9 cellular contexts compared by ENCODE assay signal in genomic region chr1:227789042-227789880, GRCh38. TPM values are rescaled to one million over a fixed set of nuclear protein-coding genes. Genes with fewer than 3 reads are reported as not detected.
DNase-seq lines count a peak whose midpoint lies in the region; ATAC-seq and TF ChIP-seq lines count a peak whose summit lies in the region.
"Had no signal": no experiment of that assay in that cellular context is flagged by ENCODE, and none has a peak within 500 bp of the region (broad histone marks: within the 10 kb centered on the region; RNA-seq: fewer than 3 reads in every experiment).

No MANE protein-coding gene starts in this region.

- DNase-seq in GM13976 (ENCODE audit: low spot score) (peak; percentile 21), SK-N-MC (ENCODE audit: low read depth, low spot score) (no peak), fibroblast of peridontal ligament (ENCODE audit: extremely low read depth) (peak; percentile 34), gastrocnemius medialis (peak in 1 of 2 donors; percentile 38), midbrain (lab: John Stamatoyannopoulos, UW) (no peak), 8988T (no peak)

- no peaks in the 10 kb centered on the region for H3K9me3 ChIP-seq in SK-N-MC (ENCODE audit: low read depth, low read length)
- no peaks in the 10 kb centered on the region for H3K9me3 ChIP-seq in gastrocnemius medialis

- intact Hi-C loops in gastrocnemius medialis (cut with DNase I; ENCODE audit: low total_unique reads): loop anchor here (2.0 kb wide), 1 partner anchor 60 kb away; no protein-coding TSS in a partner anchor

- H3K27me3 ChIP-seq in gastrocnemius medialis: no peaks in the 10 kb centered on the region

- H3K4me3 ChIP-seq in SK-N-MC: peak overlapping the region; percentile 91
- peak overlapping the region in 1 of 4 donors; percentile 68 for H3K4me3 ChIP-seq in gastrocnemius medialis

- in situ Hi-C loops in GM13976 (cut with MboI; ENCODE audit: low sequenced_read_pairs, unreplicated experiment) (no loop called here), gastrocnemius medialis (cut with MboI; ENCODE audit: low sequenced_read_pairs in 4 of 4) (no loop called here)

- peak overlapping the region; percentile 63 for H3K9ac ChIP-seq in SK-N-MC (ENCODE audit: insufficient read length)

- H3K36me3 ChIP-seq in SK-N-MC (ENCODE audit: insufficient read depth, low read length) (no peaks in the 10 kb centered on the region), gastrocnemius medialis (no peaks in the 10 kb centered on the region)

- H3K4me1 ChIP-seq in gastrocnemius medialis: peaks cover 13 to 20% of the 10 kb centered on the region in 2 donors

- TF ChIP-seq POLR2A in gastrocnemius medialis (IDR thresholded peaks at IDR 0.05): no peak

- TF ChIP-seq CTCF in GM13976 (IDR thresholded peaks at IDR 0.05; ENCODE audit: borderline replicate concordance, control extremely low read depth, extremely low read depth, insufficient read depth, missing control alignments): no peak
- no peak for TF ChIP-seq CTCF in gastrocnemius medialis (IDR thresholded peaks at IDR 0.05 in 4 of 5, conservative IDR thresholded peaks at IDR 0.05 in 1 of 5)

- no peak overlapping the region for H3K27ac ChIP-seq in SK-N-MC
- H3K27ac ChIP-seq in gastrocnemius medialis: peak overlapping the region in 3 of 4 donors; percentile 77 to 87 (median 82)

- ATAC-seq in gastrocnemius medialis: no peak
- no peak for ATAC-seq in HG03175 (IDR thresholded peaks at IDR 0.05; ENCODE audit: unreplicated experiment)
- ATAC-seq in GM19463 (IDR thresholded peaks at IDR 0.05; ENCODE audit: unreplicated experiment): no peak

RNA-seq across cellular contexts. Expression of gene PRSS38, which starts 26.2 kb away (rescaled TPM):
- not detected for total RNA-seq in gastrocnemius medialis
- total RNA-seq: SK-MEL-5 had no signal

RNA-seq across cellular contexts. Expression of gene SNAP47, which starts 54.0 kb away (rescaled TPM):
- 10 to 100 TPM; 30.2 to 42.7 (median 37.9) TPM for total RNA-seq in gastrocnemius medialis

RNA-seq across cellular contexts. Expression of gene JMJD4, which starts 54.2 kb away (rescaled TPM):
- total RNA-seq in gastrocnemius medialis: 10 to 100 TPM in 3 of 4 donors, 1 to 10 TPM in 1; 9.2 to 21.6 (median 19.9) TPM

Comparison
In these comparisons a context has a peak if more than half of its experiments do, and no peak if none do; other contexts are left out.
1. DNase-seq: peak in GM13976 (single experiment) and fibroblast of peridontal ligament (single experiment); none in SK-N-MC (single experiment), midbrain (single experiment) and 8988T (single experiment).